ENCODE assay signal across 19 cellular contexts in genomic region chr10:80108576-80109239, GRCh38. TPM values are rescaled to one million over a fixed set of nuclear protein-coding genes. Genes with fewer than 3 reads are reported as not detected.
DNase-seq lines count a peak whose midpoint lies in the region; ATAC-seq, FAIRE-seq and TF ChIP-seq lines count a peak whose summit lies in the region.
"Had no signal": no experiment of that assay in that cellular context is flagged by ENCODE, and none has a peak within 500 bp of the region (broad histone marks: within the 10 kb centered on the region; RNA-seq: fewer than 3 reads in every experiment).

No MANE protein-coding gene starts in this region.

- intact Hi-C loops in K562 (cut with micrococcal nuclease), result no loop called here

- ATAC-seq in K562 (no peak), gastroesophageal sphincter (no peak), GM18909 (IDR thresholded peaks at IDR 0.05; ENCODE audit: poor library complexity, unreplicated experiment) (no peak), GM19467 (IDR thresholded peaks at IDR 0.05; ENCODE audit: unreplicated experiment) (no peak)
- ATAC-seq: PC-3 had no signal

- TF ChIP-seq EP300 in K562 (IDR thresholded peaks at IDR 0.05; ENCODE audit: low read length), result no peak
- no peak for TF ChIP-seq EP300 in gastroesophageal sphincter (IDR thresholded peaks at IDR 0.05)

- H3K27me3 ChIP-seq in BLaER1 (no peaks in the 10 kb centered on the region), GM23248 (replicated peaks; ENCODE audit: insufficient read depth) (no peaks in the 10 kb centered on the region), K562 (ENCODE audit: control insufficient read depth in 2 of 2, insufficient read depth in 2 of 2, low read length in 2 of 2) (peaks cover 12 to 17% of the 10 kb centered on the region in 2 experiments; a peak in 4 of 5 replicates), gastroesophageal sphincter (no peaks in the 10 kb centered on the region)
- H3K27me3 ChIP-seq: SJCRH30 had no signal

- H3K27ac ChIP-seq in BLaER1 (no peak overlapping the region), GM23248 (no peak overlapping the region), K562 (ENCODE audit: extremely low read depth, low read depth, low read length) (no peak overlapping the region), gastroesophageal sphincter (no peak overlapping the region)
- H3K27ac ChIP-seq: SJCRH30 had no signal

- no peaks in the 10 kb centered on the region for H4K20me1 ChIP-seq in BLaER1
- no peaks in the 10 kb centered on the region for H4K20me1 ChIP-seq in GM23248 (ENCODE audit: insufficient read depth)
- H4K20me1 ChIP-seq in K562 (replicated peaks; ENCODE audit: control insufficient read depth, insufficient read depth, low read length), result no peaks in the 10 kb centered on the region

- no peak for TF ChIP-seq CTCF in K562 (IDR thresholded peaks at IDR 0.05 in 2 of 3, conservative IDR thresholded peaks at IDR 0.05 in 1 of 3; ENCODE audit: insufficient read depth in 2 of 3, low read depth in 1 of 3, low read length in 3 of 3)
- TF ChIP-seq CTCF in gastroesophageal sphincter (IDR thresholded peaks at IDR 0.05), result no peak

- H3K9me1 ChIP-seq in K562 (ENCODE audit: control insufficient read depth, insufficient read depth, low read length), result no peaks in the 10 kb centered on the region

- CTCF ChIA-PET in K562 (lab: Yijun Ruan, JAX; ENCODE audit: low intra/inter-chr PET ratio), result no interaction called here

- peaks cover 44% of the 10 kb centered on the region for H3K9me3 ChIP-seq in BLaER1
- no peaks in the 10 kb centered on the region for H3K9me3 ChIP-seq in GM23248 (ENCODE audit: low read depth)
- peaks cover 2% of the 10 kb centered on the region for H3K9me3 ChIP-seq in K562 (replicated peaks; ENCODE audit: control insufficient read depth, insufficient read depth, low read depth, low read length)
- H3K9me3 ChIP-seq in gastroesophageal sphincter, result peaks cover 0 to 19% (median 0%) of the 10 kb centered on the region in 3 donors
- H3K9me3 ChIP-seq: SJCRH30 had no signal

- H3K4me3 ChIP-seq in BLaER1 (0 out of 2 replicates have a peak overlapping the region, but pooled peaks have one; percentile 3), GM23248 (no peak overlapping the region), K562 (no peak overlapping the region), gastroesophageal sphincter (no peak overlapping the region)
- H3K4me3 ChIP-seq: SJCRH30 had no signal

- no TSS peak for BruUV-seq in K562 (replicated peaks; lab: Mats Ljungman, UMichigan)

- no peaks in the 10 kb centered on the region for H3K9me2 ChIP-seq in GM23248 (ENCODE audit: insufficient read depth)

- 0 out of 2 replicates have a peak, but pooled peaks cover 5% of the 10 kb centered on the region for H3K36me3 ChIP-seq in BLaER1
- H3K36me3 ChIP-seq in GM23248 (ENCODE audit: low read depth), result no peaks in the 10 kb centered on the region
- H3K36me3 ChIP-seq in K562 (ENCODE audit: control insufficient read depth, insufficient read depth, low read length), result no peaks in the 10 kb centered on the region
- no peaks in the 10 kb centered on the region for H3K36me3 ChIP-seq in gastroesophageal sphincter
- H3K36me3 ChIP-seq: SJCRH30 had no signal

- peaks cover 6% of the 10 kb centered on the region for H3F3A ChIP-seq in GM23248 (ENCODE audit: insufficient read depth)

- no peak for TF ChIP-seq RAD21 in K562 (CRISPR knock-in tag; conservative IDR thresholded peaks at IDR 0.05 in 1 of 2, IDR thresholded peaks at IDR 0.05 in 1 of 2)

- H2AFZ ChIP-seq in GM23248 (no peak overlapping the region), K562 (ENCODE audit: low read depth, low read length) (no peak overlapping the region)

- H3K79me2 ChIP-seq in GM23248 (ENCODE audit: insufficient read depth) (no peaks in the 10 kb centered on the region), K562 (ENCODE audit: control insufficient read depth, insufficient read depth, low read length) (no peaks in the 10 kb centered on the region)

- in situ Hi-C loops in GM23248 (cut with MboI), result no loop called here
- in situ Hi-C loops in K562 (cut with MboI), result no loop called here

- H3K4me2 ChIP-seq in BLaER1 (no peak overlapping the region), GM23248 (ENCODE audit: unreplicated experiment) (no peak overlapping the region), K562 (ENCODE audit: insufficient read depth, low read length) (no peak overlapping the region)

- H3K9ac ChIP-seq in BLaER1 (no peak overlapping the region), GM23248 (no peak overlapping the region), K562 (ENCODE audit: insufficient read depth in 1 of 2, low read depth in 2 of 2, low read length in 2 of 2) (no peak overlapping the region)

- POLR2A ChIA-PET in K562 (lab: Yijun Ruan, JAX), result interaction anchor here (0.9 kb wide), 1 partner anchor 7 kb away, joined by 4 read pairs; no protein-coding TSS in a partner anchor

- DNase-seq in GM23248, result peak; percentile 20
- peak; percentile 15 for DNase-seq in NCI-H2171 (lab: John Stamatoyannopoulos, UW)
- no peak for DNase-seq in K562 (ENCODE audit: extremely low read depth in 1 of 4, low spot score in 3 of 4)
- no peak for DNase-seq in activated effector memory CD4-positive, alpha-beta T cell treated with anti-CD3 and anti-CD28 coated beads, Interleukin-2, amount 50 U/mL, for 16 hours
- DNase-seq: COR-L47, GOT3, HFFc6, NCI-H1105, NCI-H187, NCI-H69, PC-3, SJCRH30 had no signal

- peaks cover 6% of the 10 kb centered on the region; the same call in 1 of the 2 replicates for H3K4me1 ChIP-seq in BLaER1
- peaks cover 31% of the 10 kb centered on the region for H3K4me1 ChIP-seq in GM23248 (ENCODE audit: insufficient read depth)
- H3K4me1 ChIP-seq in K562 (replicated peaks in 1 of 2; ENCODE audit: control insufficient read depth in 2 of 2, insufficient read depth in 2 of 2, low read length in 2 of 2), result no peaks in the 10 kb centered on the region
- peaks cover 4 to 25% (median 5%) of the 10 kb centered on the region in 3 donors for H3K4me1 ChIP-seq in gastroesophageal sphincter
- H3K4me1 ChIP-seq: SJCRH30 had no signal

- 65 to 71% methylated on average over 7 to 8 of the region's 8 CpGs for WGBS in GM23248 (ENCODE audit: low coverage in 1 of 2, low lambda C conversion rate in 2 of 2, missing lambda C conversion rate in 2 of 2), 2 experiments
- WGBS in K562 (ENCODE audit: insufficient coverage, low coverage, missing lambda C conversion rate), result 2% methylated on average over 8 of the region's 8 CpGs
- 92 to 94% methylated on average over 2 to 7 of the region's 8 CpGs for WGBS in gastroesophageal sphincter (ENCODE audit: low coverage in 1 of 2), 2 donors

- FAIRE-seq in K562 (lab: Jason Lieb, UNC), result no peak
- FAIRE-seq: GM18507 had no signal

- TF ChIP-seq POLR2A in K562 (conservative IDR thresholded peaks at IDR 0.05) (no peak), gastroesophageal sphincter (IDR thresholded peaks at IDR 0.05) (no peak)

TF ChIP-seq in K562, 482 proteins besides CTCF, POLR2A, EP300 and RAD21:
- TF ChIP-seq TRIM28 (IDR thresholded peaks at IDR 0.05) (peak; percentile 86), CBX3 (IDR thresholded peaks at IDR 0.05; ENCODE audit: borderline replicate concordance in 1 of 2, low read length in 2 of 2) (peak in 1 of 2 experiments; percentile 45; a peak in 1 of 3 replicates), CBX5 (IDR thresholded peaks at IDR 0.05; ENCODE audit: borderline replicate concordance, low read depth) (peak; percentile 73; the same call in 1 of the 2 replicates), ZFP30 (CRISPR knock-in tag; IDR thresholded peaks at IDR 0.05; ENCODE audit: borderline replicate concordance) (no peak)
TF ChIP-seq in K562: peak in this region for 3.

RNA-seq across cellular contexts. Expression of gene PLAC9, which starts 23.8 kb away (rescaled TPM):
- 8.8 and 19.6 TPM in 2 replicates for total RNA-seq in GM23248 (2014; rRNA removed; shearing (Covaris generic))
- 117 and 118 TPM in 2 replicates for polyA plus RNA-seq in GM23248 (2016; fragmentation: Nextera tagmentation; extraction: Ambion mirVana)
- total RNA-seq in K562 (2011; cell fraction: chromatin; rRNA removed; ENCODE audit: low replicate concordance), result not detected in 2 replicates
- not detected in 2 replicates for total RNA-seq in K562 (2011; cell fraction: nucleolus; rRNA removed)
- total RNA-seq in K562 (2011; cell fraction: nucleoplasm; rRNA removed), result not detected in 2 replicates
- not detected in 2 replicates for total RNA-seq in K562 (2014; rRNA removed)
- total RNA-seq in K562 (2014; rRNA removed; fragmentation: Illumina TruSeq; extraction: Trizol), result not detected in 2 replicates
- not detected in 2 replicates for total RNA-seq in K562 (2015; rRNA removed; fragmentation: Illumina TruSeq; extraction: Trizol)
- total RNA-seq in K562 (2021), result not detected in 2 replicates
- not detected in 2 replicates for polyA plus RNA-seq in K562 (2011; rRNA removed)
- not detected in 2 replicates for polyA plus RNA-seq in K562 (2011; cell fraction: cytosol; rRNA removed)
- not detected in 2 replicates for polyA plus RNA-seq in K562 (2011; cell fraction: nucleus; rRNA removed)
- polyA plus RNA-seq in K562 (2012), result 0.20 TPM in 1 of 2 replicates, not detected in the other
- not detected in 2 replicates for polyA plus RNA-seq in K562 (2014; fragmentation: Illumina TruSeq; extraction: Trizol)
- not detected for polyA plus RNA-seq in K562 (2014; fragmentation: Nextera tagmentation; extraction: Ambion mirVana)
- not detected in 2 replicates for polyA plus RNA-seq in K562 (2014; rRNA removed)
- polyA minus RNA-seq in K562 (2011; rRNA and poly(A)+ RNA removed), result not detected in 2 replicates
- not detected in 2 replicates for polyA minus RNA-seq in K562 (2011; cell fraction: cytosol; rRNA and poly(A)+ RNA removed)
- polyA minus RNA-seq in K562 (2011; cell fraction: nucleus; rRNA and poly(A)+ RNA removed), result not detected in 2 replicates
- total RNA-seq in gastroesophageal sphincter, result 10 to 100 TPM; 21.0 to 34.9 (median 28.9) TPM
- total RNA-seq: LHCN-M2 had no signal
- polyA plus RNA-seq: CD14-positive monocyte had no signal

RNA-seq across cellular contexts. Expression of gene TMEM254, which starts 30.2 kb away (rescaled TPM):
- 14.4 and 18.4 TPM in 2 replicates for total RNA-seq in GM23248 (2014; rRNA removed; shearing (Covaris generic))
- polyA plus RNA-seq in GM23248 (2016; fragmentation: Nextera tagmentation; extraction: Ambion mirVana), result 38.4 and 39.2 TPM in 2 replicates
- total RNA-seq in K562 (2011; cell fraction: chromatin; rRNA removed; ENCODE audit: low replicate concordance), result 0.58 and 1.1 TPM in 2 replicates
- 0.79 and 1.8 TPM in 2 replicates for total RNA-seq in K562 (2011; cell fraction: nucleolus; rRNA removed)
- total RNA-seq in K562 (2011; cell fraction: nucleoplasm; rRNA removed), result 1.7 and 3.0 TPM in 2 replicates
- total RNA-seq in K562 (2014; rRNA removed), result 0.59 and 1.4 TPM in 2 replicates
- total RNA-seq in K562 (2014; rRNA removed; fragmentation: Illumina TruSeq; extraction: Trizol), result 1.5 TPM in 2 replicates
- 0.98 and 1.0 TPM in 2 replicates for total RNA-seq in K562 (2015; rRNA removed; fragmentation: Illumina TruSeq; extraction: Trizol)
- total RNA-seq in K562 (2021), result 2.3 TPM in 2 replicates
- 1.9 and 4.0 TPM in 2 replicates for polyA plus RNA-seq in K562 (2011; rRNA removed)
- 1.3 and 4.4 TPM in 2 replicates for polyA plus RNA-seq in K562 (2011; cell fraction: cytosol; rRNA removed)
- 0.40 and 2.3 TPM in 2 replicates for polyA plus RNA-seq in K562 (2011; cell fraction: nucleus; rRNA removed)
- polyA plus RNA-seq in K562 (2012), result 3.0 and 4.5 TPM in 2 replicates
- polyA plus RNA-seq in K562 (2014; fragmentation: Illumina TruSeq; extraction: Trizol), result 3.2 and 3.9 TPM in 2 replicates
- 1 to 10 TPM; 4.7 TPM for polyA plus RNA-seq in K562 (2014; fragmentation: Nextera tagmentation; extraction: Ambion mirVana)
- 1.5 and 1.9 TPM in 2 replicates for polyA plus RNA-seq in K562 (2014; rRNA removed)
- 0.56 and 2.9 TPM in 2 replicates for polyA minus RNA-seq in K562 (2011; rRNA and poly(A)+ RNA removed)
- polyA minus RNA-seq in K562 (2011; cell fraction: cytosol; rRNA and poly(A)+ RNA removed), result not detected in 2 replicates
- polyA minus RNA-seq in K562 (2011; cell fraction: nucleus; rRNA and poly(A)+ RNA removed), result 0.27 and 0.56 TPM in 2 replicates
- total RNA-seq in gastroesophageal sphincter, result 10 to 100 TPM in 3 of 4 donors, 1 to 10 TPM in 1; 7.8 to 15.1 (median 13.2) TPM

Comparison
In these comparisons a context has a peak if more than half of its experiments do, and no peak if none do; other contexts are left out.
1. DNase-seq: peak in GM23248 (single experiment) and NCI-H2171 (single experiment); none in K562 (0 of 4) and activated effector memory CD4-positive, alpha-beta T cell treated with anti-CD3 and anti-CD28 coated beads, Interleukin-2, amount 50 U/mL, for 16 hours (single experiment).